Comparison of ENCODE assay signal across 3 cellular contexts in the genomic region with DNA sequence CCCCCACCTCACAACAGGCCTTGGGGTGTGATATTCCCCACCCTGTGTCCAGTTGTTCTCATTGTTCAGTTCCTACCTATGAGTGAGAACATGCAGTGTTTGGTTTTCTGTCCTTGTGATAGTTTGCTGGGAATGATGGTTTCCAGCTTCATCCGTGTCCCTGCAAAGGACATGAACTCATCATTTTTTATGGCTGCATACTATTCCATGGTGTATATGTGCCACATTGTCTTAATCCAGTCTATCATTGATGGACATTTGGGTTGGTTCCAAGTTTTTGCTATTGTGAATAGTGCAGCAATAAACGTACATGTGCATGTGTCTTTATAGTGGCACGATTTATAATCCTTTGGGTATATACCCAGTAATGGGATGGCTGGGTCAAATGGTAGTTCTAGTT. TPM values are rescaled to one million over a fixed set of nuclear protein-coding genes. Genes with fewer than 3 reads are reported as not detected.
"Had no signal": no experiment of that assay in that cellular context is flagged by ENCODE, and none has a peak within 500 bp of the region (broad histone marks: within the 10 kb centered on the region; RNA-seq: fewer than 3 reads in every experiment).

No MANE protein-coding gene starts in this region.

RNA-seq across cellular contexts. Expression of gene ADGRV1, which starts 41.7 kb away (rescaled TPM):
- total RNA-seq: left ventricle myocardium inferior, left ventricle myocardium superior had no signal
- polyA plus RNA-seq: naive thymus-derived CD4-positive, alpha-beta T cell had no signal
